Comparison of ENCODE assay signal across 8 cellular contexts in genomic region chr10:91220954-91221696, GRCh38. TPM values are rescaled to one million over a fixed set of nuclear protein-coding genes. Genes with fewer than 3 reads are reported as not detected.
A peak's percentile ranks its signal among the peaks of the same experiment; 100 is the strongest.
DNase-seq lines count a peak whose midpoint lies in the region; ATAC-seq, FAIRE-seq and TF ChIP-seq lines count a peak whose summit lies in the region.

No MANE protein-coding gene starts in this region.

- DNase-seq in activated CD8-positive, alpha-beta memory T cell treated with anti-CD3 and anti-CD28 coated beads, Interleukin-2, amount 50 U/mL, for 4 hours: peak; percentile 26
- no peak for DNase-seq in activated CD8-positive, alpha-beta memory T cell treated with anti-CD3 and anti-CD28 coated beads for 24 hours
- DNase-seq in NOMO-1 treated with DMSO at 0.1 percent for 48 hours (lab: John Stamatoyannopoulos, UW; ENCODE audit: unreplicated experiment) (peak; percentile 10), T47D (ENCODE audit: low read depth in 1 of 2, low spot score in 1 of 2) (peak; percentile 46 to 54), immature natural killer cell (no peak), spleen (no peak), GM12891 (ENCODE audit: insufficient read length, low spot score) (no peak)

- H3K4me1 ChIP-seq in spleen: peaks cover 28 to 75% (median 51%) of the 10 kb centered on the region in 6 donors

- ATAC-seq in HG02623 (IDR thresholded peaks at IDR 0.05; ENCODE audit: unreplicated experiment): peak; percentile 22

- H3K27ac ChIP-seq in spleen: peak overlapping the region; percentile 87 to 97 (median 94)

- intact Hi-C loops in spleen (cut with DNase I; ENCODE audit: low total_unique reads): loop anchor here (10.0 kb wide), 1 partner anchor 56 kb away; no protein-coding TSS in a partner anchor

- H3K4me1 Mint-ChIP-seq in immature natural killer cell: peaks cover 37 to 45% of the 10 kb centered on the region in 2 donors

- H3K36me3 Mint-ChIP-seq in immature natural killer cell: peaks cover 0 to 3% (median 0%) of the 10 kb centered on the region in 3 donors

- no peak for FAIRE-seq in GM12891 (lab: Jason Lieb, UNC)

- in situ Hi-C loops in T47D (cut with HindIII; ENCODE audit: low pct_unique_long_range_greater_than_20kb, low sequenced_read_pairs): no loop called here

- H3K9me3 Mint-ChIP-seq in immature natural killer cell: no peaks in the 10 kb centered on the region

- H3K27me3 ChIP-seq in spleen (replicated peaks in 1 of 7): no peaks in the 10 kb centered on the region

- no peaks in the 10 kb centered on the region for H3K9me3 ChIP-seq in spleen

- H3K27ac Mint-ChIP-seq in immature natural killer cell: peak overlapping the region; percentile 81 to 93 (median 88)

- TF ChIP-seq POLR2A in spleen (IDR thresholded peaks at IDR 0.05) (no peak), GM12891 (IDR thresholded peaks at IDR 0.05; ENCODE audit: low read depth, low read length) (no peak)

- H3K36me3 ChIP-seq in spleen: peaks cover 0 to 9% (median 0%) of the 10 kb centered on the region in 6 donors

- peak overlapping the region; percentile 87 to 92 (median 90) for H3K4me3 Mint-ChIP-seq in immature natural killer cell

- H3K27me3 Mint-ChIP-seq in immature natural killer cell (ENCODE audit: low read depth in 3 of 3): peaks cover 5 to 10% (median 7%) of the 10 kb centered on the region in 3 donors

- WGBS in spleen, 5 donors: 1 to 3% (median 3%) methylated on average over 12 to 40 of the region's 40 CpGs

- no peak for TF ChIP-seq CTCF in spleen (IDR thresholded peaks at IDR 0.05 in 8 of 11, conservative IDR thresholded peaks at IDR 0.05 in 3 of 11)

- H3K4me3 ChIP-seq in spleen: peak overlapping the region; percentile 72 to 92 (median 79)

TF ChIP-seq in GM12891, 5 proteins besides CTCF, POLR2A, EP300 and RAD21:
- TF ChIP-seq PAX5 (IDR thresholded peaks at IDR 0.05; ENCODE audit: insufficient read depth, low read length, severe bottlenecking): no peak
- no peak for TF ChIP-seq TAF1 (IDR thresholded peaks at IDR 0.05; ENCODE audit: low read depth, low read length)
- no peak for TF ChIP-seq SPI1 (IDR thresholded peaks at IDR 0.05; ENCODE audit: low read depth, low read length)
- no peak for TF ChIP-seq POLR2AphosphoS5 (IDR thresholded peaks at IDR 0.05; ENCODE audit: low read depth, low read length)
- TF ChIP-seq POU2F2 (IDR thresholded peaks at IDR 0.05; ENCODE audit: low read depth, low read length): no peak

RNA-seq across cellular contexts. Expression of gene PCGF5, which starts 0.7 kb away (rescaled TPM):
- polyA plus RNA-seq in immature natural killer cell: 10 to 100 TPM; 46.2 to 54.8 (median 53.5) TPM
- 10 to 100 TPM; 48.6 to 68.5 (median 51.6) TPM for total RNA-seq in spleen
- polyA plus RNA-seq in spleen: 10 to 100 TPM; 20.4 to 28.8 (median 27.5) TPM
- 36.7 TPM for polyA plus RNA-seq in GM12891 (2012; ENCODE audit: low read depth, missing spikeins)

Comparison
In these comparisons a context has a peak if more than half of its experiments do, and no peak if none do; other contexts are left out.
1. DNase-seq: peak in activated CD8-positive, alpha-beta memory T cell treated with anti-CD3 and anti-CD28 coated beads, Interleukin-2, amount 50 U/mL, for 4 hours (single experiment), NOMO-1 treated with DMSO at 0.1 percent for 48 hours (single experiment) and T47D (2 of 2); none in activated CD8-positive, alpha-beta memory T cell treated with anti-CD3 and anti-CD28 coated beads for 24 hours (single experiment), immature natural killer cell (0 of 3), spleen (single experiment) and GM12891 (single experiment).